ENCODE assay signal across 1 cellular context in the genomic region with DNA sequence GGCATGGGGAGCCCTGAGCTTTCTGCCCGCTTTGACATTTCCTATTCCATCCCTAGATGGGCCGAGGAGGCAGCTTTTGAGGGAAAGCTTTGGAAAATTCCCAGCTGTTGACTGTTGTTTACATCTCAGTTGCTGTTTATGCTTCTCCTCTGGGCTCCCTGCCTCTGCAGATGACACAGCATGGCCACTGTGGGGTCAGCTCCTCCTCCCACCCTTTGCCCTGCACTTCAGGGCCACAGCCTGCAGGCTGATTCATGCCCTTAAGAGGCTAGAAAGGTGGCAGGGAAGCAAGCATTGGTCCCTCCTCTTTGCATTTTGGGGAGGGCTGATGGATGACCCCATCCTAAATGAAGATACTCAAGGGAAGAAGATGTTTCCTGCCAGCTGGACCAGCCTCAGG.
TF ChIP-seq lines count a peak whose summit lies in the region.

No MANE protein-coding gene starts in this region.

TF ChIP-seq in HepG2, 621 proteins besides CTCF, POLR2A, EP300 and RAD21:
- TF ChIP-seq RXRA (CRISPR knock-in tag; IDR thresholded peaks at IDR 0.05) (no peak), AGO2 (optimal IDR thresholded peaks at IDR 0.05; ENCODE audit: low read depth, low read length) (no peak), ZBTB38 (CRISPR knock-in tag; IDR thresholded peaks at IDR 0.05) (no peak), SRSF1 (optimal IDR thresholded peaks at IDR 0.05; ENCODE audit: low read depth, low read length) (no peak), U2AF2 (IDR thresholded peaks at IDR 0.05; ENCODE audit: low read depth, low read length) (no peak), MEF2D (CRISPR knock-in tag; IDR thresholded peaks at IDR 0.05) (no peak), ZNF569 (CRISPR knock-in tag; IDR thresholded peaks at IDR 0.05; ENCODE audit: borderline replicate concordance) (no peak), IKZF4 (CRISPR knock-in tag; IDR thresholded peaks at IDR 0.05; ENCODE audit: borderline replicate concordance, low read depth, not compliant biosample characterization) (no peak), KLF13 (CRISPR knock-in tag; IDR thresholded peaks at IDR 0.05) (no peak), TBL1XR1 (IDR thresholded peaks at IDR 0.05; ENCODE audit: borderline replicate concordance, low read length, partially characterized antibody) (no peak), RFXANK (CRISPR knock-in tag; IDR thresholded peaks at IDR 0.05) (no peak), MYC (CRISPR knock-in tag; IDR thresholded peaks at IDR 0.05; ENCODE audit: borderline replicate concordance) (no peak), ZNF3 (CRISPR knock-in tag; IDR thresholded peaks at IDR 0.05) (no peak), ZNF609 (CRISPR knock-in tag; IDR thresholded peaks at IDR 0.05; ENCODE audit: borderline replicate concordance) (no peak)
- TF ChIP-seq, protein P1, sequence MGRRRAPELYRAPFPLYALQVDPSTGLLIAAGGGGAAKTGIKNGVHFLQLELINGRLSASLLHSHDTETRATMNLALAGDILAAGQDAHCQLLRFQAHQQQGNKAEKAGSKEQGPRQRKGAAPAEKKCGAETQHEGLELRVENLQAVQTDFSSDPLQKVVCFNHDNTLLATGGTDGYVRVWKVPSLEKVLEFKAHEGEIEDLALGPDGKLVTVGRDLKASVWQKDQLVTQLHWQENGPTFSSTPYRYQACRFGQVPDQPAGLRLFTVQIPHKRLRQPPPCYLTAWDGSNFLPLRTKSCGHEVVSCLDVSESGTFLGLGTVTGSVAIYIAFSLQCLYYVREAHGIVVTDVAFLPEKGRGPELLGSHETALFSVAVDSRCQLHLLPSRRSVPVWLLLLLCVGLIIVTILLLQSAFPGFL (CRISPR knock-in tag; IDR thresholded peaks at IDR 0.05): no peak
- TF ChIP-seq, protein P2, sequence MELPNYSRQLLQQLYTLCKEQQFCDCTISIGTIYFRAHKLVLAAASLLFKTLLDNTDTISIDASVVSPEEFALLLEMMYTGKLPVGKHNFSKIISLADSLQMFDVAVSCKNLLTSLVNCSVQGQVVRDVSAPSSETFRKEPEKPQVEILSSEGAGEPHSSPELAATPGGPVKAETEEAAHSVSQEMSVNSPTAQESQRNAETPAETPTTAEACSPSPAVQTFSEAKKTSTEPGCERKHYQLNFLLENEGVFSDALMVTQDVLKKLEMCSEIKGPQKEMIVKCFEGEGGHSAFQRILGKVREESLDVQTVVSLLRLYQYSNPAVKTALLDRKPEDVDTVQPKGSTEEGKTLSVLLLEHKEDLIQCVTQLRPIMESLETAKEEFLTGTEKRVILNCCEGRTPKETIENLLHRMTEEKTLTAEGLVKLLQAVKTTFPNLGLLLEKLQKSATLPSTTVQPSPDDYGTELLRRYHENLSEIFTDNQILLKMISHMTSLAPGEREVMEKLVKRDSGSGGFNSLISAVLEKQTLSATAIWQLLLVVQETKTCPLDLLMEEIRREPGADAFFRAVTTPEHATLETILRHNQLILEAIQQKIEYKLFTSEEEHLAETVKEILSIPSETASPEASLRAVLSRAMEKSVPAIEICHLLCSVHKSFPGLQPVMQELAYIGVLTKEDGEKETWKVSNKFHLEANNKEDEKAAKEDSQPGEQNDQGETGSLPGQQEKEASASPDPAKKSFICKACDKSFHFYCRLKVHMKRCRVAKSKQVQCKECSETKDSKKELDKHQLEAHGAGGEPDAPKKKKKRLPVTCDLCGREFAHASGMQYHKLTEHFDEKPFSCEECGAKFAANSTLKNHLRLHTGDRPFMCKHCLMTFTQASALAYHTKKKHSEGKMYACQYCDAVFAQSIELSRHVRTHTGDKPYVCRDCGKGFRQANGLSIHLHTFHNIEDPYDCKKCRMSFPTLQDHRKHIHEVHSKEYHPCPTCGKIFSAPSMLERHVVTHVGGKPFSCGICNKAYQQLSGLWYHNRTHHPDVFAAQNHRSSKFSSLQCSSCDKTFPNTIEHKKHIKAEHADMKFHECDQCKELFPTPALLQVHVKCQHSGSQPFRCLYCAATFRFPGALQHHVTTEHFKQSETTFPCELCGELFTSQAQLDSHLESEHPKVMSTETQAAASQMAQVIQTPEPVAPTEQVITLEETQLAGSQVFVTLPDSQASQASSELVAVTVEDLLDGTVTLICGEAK (IDR thresholded peaks at IDR 0.05): no peak
- TF ChIP-seq, protein P2 (CRISPR knock-in tag; IDR thresholded peaks at IDR 0.05): no peak
